Comparison of ENCODE assay signal across 9 cellular contexts in genomic region chr6:70547313-70547712, GRCh38. TPM values are rescaled to one million over a fixed set of nuclear protein-coding genes. Genes with fewer than 3 reads are reported as not detected.
DNase-seq lines count a peak whose midpoint lies in the region; ATAC-seq and TF ChIP-seq lines count a peak whose summit lies in the region.
"Had no signal": no experiment of that assay in that cellular context is flagged by ENCODE, and none has a peak within 500 bp of the region (broad histone marks: within the 10 kb centered on the region; RNA-seq: fewer than 3 reads in every experiment).

No MANE protein-coding gene starts in this region.

- H3K4me1 Mint-ChIP-seq in osteocyte (ENCODE audit: unreplicated experiment) = no peaks in the 10 kb centered on the region
- H3K4me1 Mint-ChIP-seq: B cell had no signal

- H3K4me3 ChIP-seq in epithelial cell of proximal tubule (ENCODE audit: low read depth, low read length) = no peak overlapping the region

- no peaks in the 10 kb centered on the region for H3K9me3 Mint-ChIP-seq in osteocyte (ENCODE audit: unreplicated experiment)

- TF ChIP-seq CTCF in epithelial cell of proximal tubule (conservative IDR thresholded peaks at IDR 0.05; ENCODE audit: low read depth, low read length) (peak; percentile 68), osteocyte (IDR thresholded peaks at IDR 0.05) (peak; percentile 55)

- H3K27me3 Mint-ChIP-seq in osteocyte (ENCODE audit: unreplicated experiment) = no peaks in the 10 kb centered on the region
- H3K27me3 Mint-ChIP-seq: B cell had no signal

- DNase-seq in DMS53 (lab: John Stamatoyannopoulos, UW) = peak; percentile 62
- DNase-seq in DMS53 treated with DMSO at 0.1 percent for 48 hours (lab: John Stamatoyannopoulos, UW; ENCODE audit: unreplicated experiment) = no peak
- peak; percentile 21 for DNase-seq in NCI-H446 treated with DMSO at 0.1 percent for 48 hours (lab: John Stamatoyannopoulos, UW)
- no peak for DNase-seq in epithelial cell of proximal tubule (ENCODE audit: low read depth)
- DNase-seq in osteocyte (ENCODE audit: extremely low spot score, unreplicated experiment) = no peak
- DNase-seq in activated CD8-positive, alpha-beta memory T cell treated with anti-CD3 and anti-CD28 coated beads for 24 hours = no peak
- DNase-seq in HK-2 (ENCODE audit: unreplicated experiment) = no peak

- H3K36me3 Mint-ChIP-seq in osteocyte (ENCODE audit: unreplicated experiment) = peaks cover 7% of the 10 kb centered on the region

- H3K4me3 Mint-ChIP-seq in osteocyte (ENCODE audit: unreplicated experiment) = no peak overlapping the region
- H3K4me3 Mint-ChIP-seq: B cell had no signal

- H3K27ac Mint-ChIP-seq in osteocyte (ENCODE audit: unreplicated experiment) = no peak overlapping the region
- H3K27ac Mint-ChIP-seq: B cell had no signal

- ATAC-seq in GM21367 (IDR thresholded peaks at IDR 0.05; ENCODE audit: unreplicated experiment) = no peak

RNA-seq across cellular contexts. Expression of gene SDHAF4, which starts 19.4 kb away (rescaled TPM):
- total RNA-seq in epithelial cell of proximal tubule (13.7 and 15.0 TPM in 2 replicates), osteocyte (7.7 and 11.0 TPM in 2 replicates)

Comparison
In these comparisons a context has a peak if more than half of its experiments do, and no peak if none do; other contexts are left out.
1. DNase-seq: peak in DMS53 (single experiment) and NCI-H446 treated with DMSO at 0.1 percent for 48 hours (single experiment); none in DMS53 treated with DMSO at 0.1 percent for 48 hours (single experiment), epithelial cell of proximal tubule (single experiment), osteocyte (single experiment), activated CD8-positive, alpha-beta memory T cell treated with anti-CD3 and anti-CD28 coated beads for 24 hours (single experiment) and HK-2 (single experiment).